1 cellular context compared by ENCODE assay signal in the genomic region with DNA sequence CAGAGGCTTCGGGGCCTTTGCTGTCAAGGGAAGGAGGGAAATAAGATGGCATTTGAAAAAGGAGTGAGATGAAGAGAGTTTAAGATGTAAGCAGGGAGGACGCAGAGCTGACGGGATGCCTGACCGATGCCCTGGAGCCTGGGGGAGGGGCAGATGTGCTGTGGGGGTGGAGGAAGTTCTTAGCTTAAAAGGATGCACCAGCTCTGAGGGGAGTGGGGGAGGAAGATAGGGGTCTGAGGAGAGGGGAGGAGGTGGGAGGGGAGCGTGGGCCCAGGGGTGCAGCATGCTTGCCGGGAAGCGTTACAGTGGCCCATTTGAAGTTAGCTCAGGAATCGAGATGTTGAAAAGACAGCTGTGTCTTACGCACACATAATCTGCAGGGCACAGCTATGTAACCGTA.
TF ChIP-seq lines count a peak whose summit lies in the region.

No MANE protein-coding gene starts in this region.

TF ChIP-seq in IMR-90, 13 proteins besides CTCF, POLR2A, EP300 and RAD21:
- TF ChIP-seq BHLHE40 (IDR thresholded peaks at IDR 0.05; ENCODE audit: low read depth, low read length) (no peak), MXI1 (IDR thresholded peaks at IDR 0.05; ENCODE audit: borderline replicate concordance, low read depth, low read length) (no peak), CHD1 (IDR thresholded peaks at IDR 0.05; ENCODE audit: low read depth, low read length) (no peak), FOS (IDR thresholded peaks at IDR 0.05; ENCODE audit: low read depth, low read length) (no peak), MAFK (IDR thresholded peaks at IDR 0.05; ENCODE audit: low read depth, low read length) (no peak), RFX5 (IDR thresholded peaks at IDR 0.05; ENCODE audit: low read depth, low read length) (no peak), MAZ (IDR thresholded peaks at IDR 0.05; ENCODE audit: borderline replicate concordance, low read depth, low read length) (no peak), NFE2L2 (IDR thresholded peaks at IDR 0.05; ENCODE audit: low read depth, low read length) (no peak), CEBPB (IDR thresholded peaks at IDR 0.05; ENCODE audit: low read depth, low read length) (no peak), RCOR1 (IDR thresholded peaks at IDR 0.05; ENCODE audit: insufficient replicate concordance, low read length) (no peak), SMC3 (IDR thresholded peaks at IDR 0.05; ENCODE audit: low read depth, low read length) (no peak)
- TF ChIP-seq, protein P1, sequence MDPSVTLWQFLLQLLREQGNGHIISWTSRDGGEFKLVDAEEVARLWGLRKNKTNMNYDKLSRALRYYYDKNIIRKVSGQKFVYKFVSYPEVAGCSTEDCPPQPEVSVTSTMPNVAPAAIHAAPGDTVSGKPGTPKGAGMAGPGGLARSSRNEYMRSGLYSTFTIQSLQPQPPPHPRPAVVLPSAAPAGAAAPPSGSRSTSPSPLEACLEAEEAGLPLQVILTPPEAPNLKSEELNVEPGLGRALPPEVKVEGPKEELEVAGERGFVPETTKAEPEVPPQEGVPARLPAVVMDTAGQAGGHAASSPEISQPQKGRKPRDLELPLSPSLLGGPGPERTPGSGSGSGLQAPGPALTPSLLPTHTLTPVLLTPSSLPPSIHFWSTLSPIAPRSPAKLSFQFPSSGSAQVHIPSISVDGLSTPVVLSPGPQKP (IDR thresholded peaks at IDR 0.05; ENCODE audit: borderline replicate concordance, low read depth, low read length), result no peak
- TF ChIP-seq, protein P2, sequence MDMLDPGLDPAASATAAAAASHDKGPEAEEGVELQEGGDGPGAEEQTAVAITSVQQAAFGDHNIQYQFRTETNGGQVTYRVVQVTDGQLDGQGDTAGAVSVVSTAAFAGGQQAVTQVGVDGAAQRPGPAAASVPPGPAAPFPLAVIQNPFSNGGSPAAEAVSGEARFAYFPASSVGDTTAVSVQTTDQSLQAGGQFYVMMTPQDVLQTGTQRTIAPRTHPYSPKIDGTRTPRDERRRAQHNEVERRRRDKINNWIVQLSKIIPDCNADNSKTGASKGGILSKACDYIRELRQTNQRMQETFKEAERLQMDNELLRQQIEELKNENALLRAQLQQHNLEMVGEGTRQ (IDR thresholded peaks at IDR 0.05; ENCODE audit: low read depth, low read length), result no peak
